In the genomic region with DNA sequence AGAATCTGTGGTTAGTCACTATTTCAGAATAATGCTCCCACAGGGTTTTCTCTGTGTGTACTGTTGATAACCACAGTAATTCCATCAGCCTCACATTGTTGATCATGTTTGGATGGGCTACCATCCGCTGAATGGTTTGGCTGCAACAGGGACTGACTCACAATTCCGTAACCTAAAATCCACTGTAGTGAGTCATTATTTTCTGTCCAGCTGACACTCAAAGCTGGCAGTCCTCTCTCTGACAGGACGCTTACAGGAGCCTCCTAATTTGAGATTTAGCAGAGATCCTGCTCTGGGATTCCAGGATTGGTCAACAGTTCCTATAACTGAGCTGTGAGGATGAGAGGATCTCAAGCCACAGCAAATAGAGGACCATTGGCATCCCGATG, we compare ENCODE assay signal across 14 cellular contexts. TPM values are rescaled to one million over a fixed set of nuclear protein-coding genes. Genes with fewer than 3 reads are reported as not detected.
DNase-seq lines count a peak whose midpoint lies in the region; ATAC-seq and TF ChIP-seq lines count a peak whose summit lies in the region.
"Had no signal": no experiment of that assay in that cellular context is flagged by ENCODE, and none has a peak within 500 bp of the region (broad histone marks: within the 10 kb centered on the region; RNA-seq: fewer than 3 reads in every experiment).

No MANE protein-coding gene starts in this region.

- no peaks in the 10 kb centered on the region for H3K27me3 ChIP-seq in fibroblast of lung (ENCODE audit: control insufficient read depth, insufficient read depth, low read length)

- no peak for ATAC-seq in HG02884 (IDR thresholded peaks at IDR 0.05; ENCODE audit: unreplicated experiment)
- no peak for ATAC-seq in GM19395 (IDR thresholded peaks at IDR 0.05; ENCODE audit: unreplicated experiment)
- ATAC-seq: CD8-positive, alpha-beta T cell; left lobe of liver had no signal

- TF ChIP-seq CTCF in RWPE1 (conservative IDR thresholded peaks at IDR 0.05; ENCODE audit: low read depth) (no peak), fibroblast of lung (conservative IDR thresholded peaks at IDR 0.05 in 1 of 2, IDR thresholded peaks at IDR 0.05 in 1 of 2; ENCODE audit: low read depth in 1 of 2, low read length in 2 of 2) (no peak)

- no peaks in the 10 kb centered on the region for H3K36me3 ChIP-seq in fibroblast of lung (ENCODE audit: control insufficient read depth, insufficient read depth, low read length)

- no peaks in the 10 kb centered on the region for H4K20me1 ChIP-seq in fibroblast of lung (ENCODE audit: control insufficient read depth, extremely low read depth, insufficient read depth, low read length)

- peak overlapping the region; percentile 75 for H3K27ac ChIP-seq in RWPE1
- peak overlapping the region; percentile 63 for H3K27ac ChIP-seq in fibroblast of lung (ENCODE audit: insufficient read depth, low read length)

- H2AFZ ChIP-seq in fibroblast of lung (ENCODE audit: low read length), result no peak overlapping the region

- POLR2A ChIA-PET in RWPE1 (lab: Yijun Ruan, JAX; ENCODE audit: low non-redundant PET), result no interaction called here

- no peaks in the 10 kb centered on the region for H3K79me2 ChIP-seq in fibroblast of lung (ENCODE audit: control insufficient read depth, insufficient read depth, low read length)

- no peak overlapping the region for H3K9ac ChIP-seq in fibroblast of lung (ENCODE audit: insufficient read depth, low read length)

- H3K4me2 ChIP-seq in fibroblast of lung (ENCODE audit: extremely low read depth, insufficient read depth, low read length), result peak overlapping the region; percentile 63

- H3K4me3 ChIP-seq in fibroblast of lung (replicated peaks in 1 of 4; ENCODE audit: control extremely low read depth in 1 of 4, insufficient read depth in 1 of 4, low read depth in 3 of 4, low read length in 4 of 4), result no peak overlapping the region

- peaks cover 13% of the 10 kb centered on the region for H3K4me1 ChIP-seq in fibroblast of lung (ENCODE audit: control insufficient read depth, extremely low read depth, insufficient read depth, low read length)

- no peaks in the 10 kb centered on the region for H3K9me3 ChIP-seq in fibroblast of lung (ENCODE audit: control insufficient read depth, insufficient read depth, low read depth, low read length)

- DNase-seq in AG20443 (ENCODE audit: low spot score), result peak; percentile 91
- peak; percentile 94 for DNase-seq in RWPE1 (ENCODE audit: low spot score)
- DNase-seq in fibroblast of lung (ENCODE audit: low read depth in 2 of 2), result peak; percentile 96 to 98
- DNase-seq in non-pigmented ciliary epithelial cell (ENCODE audit: low read depth), result peak; percentile 91
- no peak for DNase-seq in retina
- no peak for DNase-seq in NCI-H524 treated with DMSO at 0.1 percent for 48 hours (lab: John Stamatoyannopoulos, UW)
- DNase-seq: activated naive CD4-positive, alpha-beta T cell treated with anti-CD3 and anti-CD28 coated beads for 36 hours; CD8-positive, alpha-beta T cell; NCI-H146; stimulated activated CD4-positive, alpha-beta T cell treated with anti-CD3 and anti-CD28 coated beads, Interleukin-4, amount 100 ng/mL, for 4 hours; T-helper 9 cell had no signal

- CTCF ChIA-PET in RWPE1 (lab: Yijun Ruan, JAX), result interaction anchor here (0.6 to 1.3 kb wide), 6 partner anchors 9 to 413 kb away, joined by 3 to 7 read pairs (median 4); partner anchors contain the start of gene VWA2

RNA-seq across cellular contexts. Expression of gene VWA2, which starts 32.7 kb away (rescaled TPM):
- under 0.01 and 0.17 TPM in 2 replicates for total RNA-seq in fibroblast of lung
- 0.03 and 0.11 TPM in 2 replicates for polyA plus RNA-seq in fibroblast of lung
- 0.07 and 0.20 TPM in 2 replicates for polyA plus RNA-seq in fibroblast of lung (2012)
- not detected in 2 replicates for polyA minus RNA-seq in fibroblast of lung (ENCODE audit: low replicate concordance)
- total RNA-seq: activated naive CD4-positive, alpha-beta T cell treated with anti-CD3 and anti-CD28 coated beads for 36 hours; CD8-positive, alpha-beta T cell had no signal

Comparison
In these comparisons a context has a peak if more than half of its experiments do, and no peak if none do; other contexts are left out.
1. DNase-seq: peak in AG20443 (single experiment), RWPE1 (single experiment), fibroblast of lung (2 of 2) and non-pigmented ciliary epithelial cell (single experiment); none in retina (single experiment) and NCI-H524 treated with DMSO at 0.1 percent for 48 hours (single experiment).